8 cellular contexts compared by ENCODE assay signal in the genomic region with DNA sequence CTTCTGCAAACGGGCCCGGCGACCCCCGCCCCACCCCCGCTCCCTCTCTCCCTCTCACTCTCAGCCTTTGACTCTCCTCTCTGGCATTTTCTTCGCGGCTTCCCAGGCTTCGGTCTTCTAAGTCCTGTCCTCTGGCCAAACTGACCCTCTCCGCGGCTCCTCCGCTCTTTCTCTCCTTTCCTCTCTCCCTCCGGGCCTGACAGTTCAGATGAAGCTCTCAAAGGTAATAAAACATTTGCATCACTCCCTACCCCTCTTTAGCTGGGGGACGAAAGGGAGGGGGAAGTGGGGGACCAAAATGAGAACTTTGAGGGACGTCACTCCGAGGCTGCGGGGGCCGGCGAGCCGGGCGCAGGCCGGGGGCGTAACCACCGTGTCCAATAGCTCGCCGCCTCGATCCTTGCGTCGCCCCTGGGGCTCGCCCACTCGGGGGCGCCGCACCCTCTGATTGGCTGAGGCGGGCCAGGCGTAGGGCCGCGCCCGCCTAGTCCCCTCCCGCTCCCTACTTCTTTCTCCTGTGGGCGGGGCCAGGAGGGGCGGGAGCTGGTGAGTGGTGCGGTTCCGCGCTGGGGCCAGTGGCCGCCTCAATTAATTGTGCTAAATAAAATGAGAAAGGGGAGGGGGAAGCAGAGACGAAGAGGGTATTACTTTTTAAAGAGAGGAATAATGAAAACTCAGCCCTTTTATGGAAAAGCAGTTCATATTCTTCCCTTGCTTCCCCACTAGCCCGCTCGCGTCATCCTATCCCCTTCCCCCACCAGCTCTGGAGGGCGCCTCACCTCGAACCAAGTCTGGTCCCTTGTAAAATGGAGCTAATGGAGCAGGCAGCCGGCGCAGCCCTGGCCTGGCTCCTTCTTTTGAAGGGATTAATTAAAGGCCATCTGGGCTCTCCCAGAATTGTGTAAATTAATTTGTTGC. TPM values are rescaled to one million over a fixed set of nuclear protein-coding genes. Genes with fewer than 3 reads are reported as not detected.
DNase-seq lines count a peak whose midpoint lies in the region; ATAC-seq, FAIRE-seq and TF ChIP-seq lines count a peak whose summit lies in the region.

Gene NKX6-1, minus strand, starts transcription at position 228 of the 918 bp plus-strand sequence. CDS start 1,064 bp downstream, outside the sequence.

- under 1% methylated on average over 30 of the region's 52 CpGs for WGBS in hepatocyte (ENCODE audit: low lambda C conversion rate, missing lambda C conversion rate)

- ATAC-seq in HG02870 (IDR thresholded peaks at IDR 0.05; ENCODE audit: unreplicated experiment): no peak

- H3K79me2 ChIP-seq in astrocyte (ENCODE audit: insufficient read depth, low read length) (peaks cover 24% of the 10 kb centered on the region), hepatocyte (no peaks in the 10 kb centered on the region)

- TF ChIP-seq CTCF in astrocyte (IDR thresholded peaks at IDR 0.05; ENCODE audit: insufficient read depth, low read depth, low read length) (no peak), hepatocyte (IDR thresholded peaks at IDR 0.05; ENCODE audit: poor library complexity) (no peak)

- no peaks in the 10 kb centered on the region for H3K9me2 ChIP-seq in hepatocyte (replicated peaks; ENCODE audit: insufficient read depth)

- H3K27ac ChIP-seq in astrocyte (ENCODE audit: low read depth, low read length): peak within 1 kb of the TSS; percentile 48
- H3K27ac ChIP-seq in hepatocyte: no peak within 1 kb of the TSS

- FAIRE-seq in astrocyte (lab: Jason Lieb, UNC): no peak

- H3K36me3 Mint-ChIP-seq in astrocyte (ENCODE audit: low read depth, unreplicated experiment): no peaks in the 10 kb centered on the region

- H3K4me3 Mint-ChIP-seq in astrocyte (ENCODE audit: unreplicated experiment): peak within 1 kb of the TSS; percentile 79

- peaks cover 6% of the 10 kb centered on the region for H3K9me3 ChIP-seq in astrocyte (ENCODE audit: insufficient read depth, low read depth, low read length)
- no peaks in the 10 kb centered on the region for H3K9me3 ChIP-seq in hepatocyte (ENCODE audit: low read depth)

- no peaks in the 10 kb centered on the region for H3K4me1 ChIP-seq in astrocyte (ENCODE audit: insufficient read depth, low read length)
- H3K4me1 ChIP-seq in hepatocyte (ENCODE audit: insufficient read depth): peaks cover 21% of the 10 kb centered on the region

- H3K9ac ChIP-seq in astrocyte (ENCODE audit: low read length): peak within 1 kb of the TSS; percentile 75

- H3K36me3 ChIP-seq in astrocyte (ENCODE audit: insufficient read depth, low read length): no peaks in the 10 kb centered on the region
- no peaks in the 10 kb centered on the region for H3K36me3 ChIP-seq in hepatocyte (replicated peaks; ENCODE audit: insufficient read depth, low read depth)

- peaks cover 1% of the 10 kb centered on the region for H3K4me1 Mint-ChIP-seq in astrocyte (ENCODE audit: low read depth, unreplicated experiment)

- H3K9me3 Mint-ChIP-seq in astrocyte (ENCODE audit: unreplicated experiment): peaks cover 31% of the 10 kb centered on the region

- H4K20me1 ChIP-seq in astrocyte (ENCODE audit: insufficient read depth, low read length) (no peaks in the 10 kb centered on the region), hepatocyte (ENCODE audit: insufficient read depth, poor library complexity, severe bottlenecking) (no peaks in the 10 kb centered on the region)

- H3K27ac Mint-ChIP-seq in astrocyte (ENCODE audit: unreplicated experiment): peak within 1 kb of the TSS; percentile 63

- peaks cover 79% of the 10 kb centered on the region for H3K27me3 Mint-ChIP-seq in astrocyte (ENCODE audit: low read depth, unreplicated experiment)

- peak; percentile 11 for DNase-seq in activated gamma-delta T cell (lab: John Stamatoyannopoulos, UW)
- DNase-seq in activated gamma-delta T cell treated with Interleukin-2 at 50 U/mL for 16 hours: no peak
- peak; percentile 47 for DNase-seq in NCI-H2227 treated with DMSO at 0.1 percent for 48 hours (lab: John Stamatoyannopoulos, UW)
- DNase-seq in astrocyte (ENCODE audit: low read depth): peak; percentile 70
- DNase-seq in hepatocyte (ENCODE audit: low spot score): peak; percentile 83
- DNase-seq in pulmonary artery endothelial cell (ENCODE audit: low read depth, low spot score): peak; percentile 13
- DNase-seq in activated CD4-positive, CD25-positive, alpha-beta regulatory T cell (lab: John Stamatoyannopoulos, UW): no peak

- H3K4me3 ChIP-seq in astrocyte (ENCODE audit: insufficient read depth, low read depth, low read length) (peak within 1 kb of the TSS; percentile 65), hepatocyte (peak within 1 kb of the TSS; percentile 33)

- H3K4me2 ChIP-seq in astrocyte (ENCODE audit: low read length): peak within 1 kb of the TSS; percentile 89
- peak within 1 kb of the TSS; percentile 92 for H3K4me2 ChIP-seq in hepatocyte

- H2AFZ ChIP-seq in astrocyte (ENCODE audit: low read depth, low read length) (peak within 1 kb of the TSS; percentile 72), hepatocyte (peak within 1 kb of the TSS; percentile 82)

- peaks cover 72% of the 10 kb centered on the region for H3K27me3 ChIP-seq in astrocyte (ENCODE audit: insufficient read depth, low read length)
- H3K27me3 ChIP-seq in hepatocyte: peaks cover 98% of the 10 kb centered on the region

RNA-seq across cellular contexts. Expression of gene NKX6-1, which starts in this region (rescaled TPM):
- 0.14 TPM in 1 of 2 replicates, not detected in the other for total RNA-seq in astrocyte
- total RNA-seq in hepatocyte: not detected in 2 replicates
- not detected in 2 replicates for polyA plus RNA-seq in hepatocyte
- total RNA-seq in pulmonary artery endothelial cell: not detected in 2 replicates

Comparison
In these comparisons a context has a peak if more than half of its experiments do, and no peak if none do; other contexts are left out.
1. DNase-seq: peak in activated gamma-delta T cell (single experiment) and NCI-H2227 treated with DMSO at 0.1 percent for 48 hours (single experiment); none in activated gamma-delta T cell treated with Interleukin-2 at 50 U/mL for 16 hours (single experiment) and activated CD4-positive, CD25-positive, alpha-beta regulatory T cell (0 of 4).
2. Peak in DNase-seq, H3K4me3 ChIP-seq, H3K27ac ChIP-seq, H3K9ac ChIP-seq and H3K4me2 ChIP-seq in astrocyte; RNA of the gene not detected or under 1 TPM.
3. Peak in DNase-seq, H3K4me3 ChIP-seq and H3K4me2 ChIP-seq in hepatocyte; RNA of the gene not detected or under 1 TPM.
4. Peak in DNase-seq in pulmonary artery endothelial cell; RNA of the gene not detected or under 1 TPM.